1 cellular context compared by ENCODE assay signal in the genomic region with DNA sequence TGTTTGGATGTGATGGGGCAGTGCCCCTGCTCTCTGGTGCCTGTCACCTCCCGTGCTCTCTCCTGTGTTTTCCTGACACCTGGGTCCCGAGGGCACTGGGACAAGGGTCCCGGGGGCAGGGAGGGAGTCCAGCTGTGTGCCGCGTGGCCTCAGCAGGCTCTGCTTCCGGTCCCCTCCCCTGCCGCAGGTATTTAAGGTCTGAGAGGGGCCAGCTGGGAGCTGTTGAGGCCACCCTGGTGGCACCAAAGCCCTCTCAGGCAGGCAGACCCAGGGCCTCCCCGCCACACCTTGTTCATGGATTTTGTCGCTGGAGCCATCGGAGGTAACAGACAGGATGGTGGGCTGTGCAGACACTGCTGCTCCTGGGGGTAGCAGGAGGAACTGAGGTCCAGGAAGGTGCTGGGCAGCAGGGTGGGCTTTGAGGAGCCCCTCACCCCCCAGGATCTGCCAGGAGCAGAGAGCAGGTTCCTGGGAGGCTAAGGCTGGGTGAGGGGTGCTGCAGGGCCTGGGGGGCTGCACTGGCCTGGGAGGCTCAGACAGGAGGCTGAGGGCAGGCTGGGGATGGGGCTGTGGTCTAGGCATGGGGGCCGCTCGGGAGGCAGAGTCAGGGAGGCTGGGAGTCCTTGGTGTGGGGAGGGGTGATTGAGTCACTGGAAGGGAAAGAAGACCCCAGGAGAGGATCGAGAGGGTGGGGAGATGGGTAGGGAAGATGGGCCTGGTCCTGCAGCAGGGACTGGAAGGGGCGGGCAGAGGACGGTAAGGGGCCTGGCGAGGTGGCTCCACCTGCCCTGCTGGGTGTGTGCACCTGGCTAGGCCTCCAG.
TF ChIP-seq lines count a peak whose summit lies in the region.

Gene SLC25A47 (plus strand): TSS at position 219 of the 821 bp plus-strand sequence. CDS start 76 bp downstream, at position 295.

TF ChIP-seq in HepG2, 621 proteins besides CTCF, POLR2A, EP300 and RAD21 (continued from another document and continues in another):
- TF ChIP-seq, protein P1, sequence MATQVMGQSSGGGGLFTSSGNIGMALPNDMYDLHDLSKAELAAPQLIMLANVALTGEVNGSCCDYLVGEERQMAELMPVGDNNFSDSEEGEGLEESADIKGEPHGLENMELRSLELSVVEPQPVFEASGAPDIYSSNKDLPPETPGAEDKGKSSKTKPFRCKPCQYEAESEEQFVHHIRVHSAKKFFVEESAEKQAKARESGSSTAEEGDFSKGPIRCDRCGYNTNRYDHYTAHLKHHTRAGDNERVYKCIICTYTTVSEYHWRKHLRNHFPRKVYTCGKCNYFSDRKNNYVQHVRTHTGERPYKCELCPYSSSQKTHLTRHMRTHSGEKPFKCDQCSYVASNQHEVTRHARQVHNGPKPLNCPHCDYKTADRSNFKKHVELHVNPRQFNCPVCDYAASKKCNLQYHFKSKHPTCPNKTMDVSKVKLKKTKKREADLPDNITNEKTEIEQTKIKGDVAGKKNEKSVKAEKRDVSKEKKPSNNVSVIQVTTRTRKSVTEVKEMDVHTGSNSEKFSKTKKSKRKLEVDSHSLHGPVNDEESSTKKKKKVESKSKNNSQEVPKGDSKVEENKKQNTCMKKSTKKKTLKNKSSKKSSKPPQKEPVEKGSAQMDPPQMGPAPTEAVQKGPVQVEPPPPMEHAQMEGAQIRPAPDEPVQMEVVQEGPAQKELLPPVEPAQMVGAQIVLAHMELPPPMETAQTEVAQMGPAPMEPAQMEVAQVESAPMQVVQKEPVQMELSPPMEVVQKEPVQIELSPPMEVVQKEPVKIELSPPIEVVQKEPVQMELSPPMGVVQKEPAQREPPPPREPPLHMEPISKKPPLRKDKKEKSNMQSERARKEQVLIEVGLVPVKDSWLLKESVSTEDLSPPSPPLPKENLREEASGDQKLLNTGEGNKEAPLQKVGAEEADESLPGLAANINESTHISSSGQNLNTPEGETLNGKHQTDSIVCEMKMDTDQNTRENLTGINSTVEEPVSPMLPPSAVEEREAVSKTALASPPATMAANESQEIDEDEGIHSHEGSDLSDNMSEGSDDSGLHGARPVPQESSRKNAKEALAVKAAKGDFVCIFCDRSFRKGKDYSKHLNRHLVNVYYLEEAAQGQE (IDR thresholded peaks at IDR 0.05; ENCODE audit: borderline replicate concordance in 1 of 2, low read depth in 1 of 2, low read length in 2 of 2) = no peak
- TF ChIP-seq, protein P2, sequence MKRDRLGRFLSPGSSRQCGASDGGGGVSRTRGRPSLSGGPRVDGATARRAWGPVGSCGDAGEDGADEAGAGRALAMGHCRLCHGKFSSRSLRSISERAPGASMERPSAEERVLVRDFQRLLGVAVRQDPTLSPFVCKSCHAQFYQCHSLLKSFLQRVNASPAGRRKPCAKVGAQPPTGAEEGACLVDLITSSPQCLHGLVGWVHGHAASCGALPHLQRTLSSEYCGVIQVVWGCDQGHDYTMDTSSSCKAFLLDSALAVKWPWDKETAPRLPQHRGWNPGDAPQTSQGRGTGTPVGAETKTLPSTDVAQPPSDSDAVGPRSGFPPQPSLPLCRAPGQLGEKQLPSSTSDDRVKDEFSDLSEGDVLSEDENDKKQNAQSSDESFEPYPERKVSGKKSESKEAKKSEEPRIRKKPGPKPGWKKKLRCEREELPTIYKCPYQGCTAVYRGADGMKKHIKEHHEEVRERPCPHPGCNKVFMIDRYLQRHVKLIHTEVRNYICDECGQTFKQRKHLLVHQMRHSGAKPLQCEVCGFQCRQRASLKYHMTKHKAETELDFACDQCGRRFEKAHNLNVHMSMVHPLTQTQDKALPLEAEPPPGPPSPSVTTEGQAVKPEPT (CRISPR knock-in tag; IDR thresholded peaks at IDR 0.05; ENCODE audit: low read depth) = 0 out of 2 replicates have a peak, but pooled peaks have one; percentile 66
- TF ChIP-seq ZNF230 (CRISPR knock-in tag; IDR thresholded peaks at IDR 0.05) (peak; percentile 59; the same call in 1 of the 2 replicates), SMAD9 (CRISPR knock-in tag; IDR thresholded peaks at IDR 0.05) (no peak), NFRKB (IDR thresholded peaks at IDR 0.05) (no peak), ZNF225 (CRISPR knock-in tag; IDR thresholded peaks at IDR 0.05) (no peak), HNRNPK (IDR thresholded peaks at IDR 0.05; ENCODE audit: low read depth, low read length, poor library complexity, severe bottlenecking) (no peak), RXRA (CRISPR knock-in tag; IDR thresholded peaks at IDR 0.05) (peak; percentile 94), PBX2 (CRISPR knock-in tag; IDR thresholded peaks at IDR 0.05) (no peak), REL (CRISPR knock-in tag; conservative IDR thresholded peaks at IDR 0.05) (no peak), ZUFSP (CRISPR knock-in tag; IDR thresholded peaks at IDR 0.05; ENCODE audit: borderline replicate concordance) (no peak), POLR2G (IDR thresholded peaks at IDR 0.05; ENCODE audit: low read depth, low read length) (no peak), MXD1 (CRISPR knock-in tag; IDR thresholded peaks at IDR 0.05) (no peak), KDM5B (CRISPR knock-in tag; IDR thresholded peaks at IDR 0.05; ENCODE audit: borderline replicate concordance) (peak; percentile 27; the same call in 1 of the 2 replicates), PCBP1 (IDR thresholded peaks at IDR 0.05; ENCODE audit: borderline replicate concordance, low read depth, low read length) (peak; percentile 24; the same call in 1 of the 2 replicates), RELA (CRISPR knock-in tag; IDR thresholded peaks at IDR 0.05) (no peak), TBP (CRISPR knock-in tag; IDR thresholded peaks at IDR 0.05) (no peak), NR2F6 (IDR thresholded peaks at IDR 0.05) (peak; percentile 49; the same call in 1 of the 2 replicates), NR2F6 (CRISPR knock-in tag; IDR thresholded peaks at IDR 0.05) (peak; percentile 80; the same call in 1 of the 2 replicates), AGO2 (optimal IDR thresholded peaks at IDR 0.05; ENCODE audit: low read depth, low read length) (no peak), PAF1 (CRISPR knock-in tag; IDR thresholded peaks at IDR 0.05) (no peak), ZFX (CRISPR knock-in tag; IDR thresholded peaks at IDR 0.05; ENCODE audit: low read depth) (peak; percentile 31; the same call in 1 of the 2 replicates), TP53 (CRISPR knock-in tag; conservative IDR thresholded peaks at IDR 0.05) (no peak), ZNF451 (CRISPR knock-in tag; IDR thresholded peaks at IDR 0.05) (0 out of 2 replicates have a peak, but pooled peaks have one; percentile 12), CEBPG (CRISPR knock-in tag; IDR thresholded peaks at IDR 0.05) (no peak)
- TF ChIP-seq, protein P3, sequence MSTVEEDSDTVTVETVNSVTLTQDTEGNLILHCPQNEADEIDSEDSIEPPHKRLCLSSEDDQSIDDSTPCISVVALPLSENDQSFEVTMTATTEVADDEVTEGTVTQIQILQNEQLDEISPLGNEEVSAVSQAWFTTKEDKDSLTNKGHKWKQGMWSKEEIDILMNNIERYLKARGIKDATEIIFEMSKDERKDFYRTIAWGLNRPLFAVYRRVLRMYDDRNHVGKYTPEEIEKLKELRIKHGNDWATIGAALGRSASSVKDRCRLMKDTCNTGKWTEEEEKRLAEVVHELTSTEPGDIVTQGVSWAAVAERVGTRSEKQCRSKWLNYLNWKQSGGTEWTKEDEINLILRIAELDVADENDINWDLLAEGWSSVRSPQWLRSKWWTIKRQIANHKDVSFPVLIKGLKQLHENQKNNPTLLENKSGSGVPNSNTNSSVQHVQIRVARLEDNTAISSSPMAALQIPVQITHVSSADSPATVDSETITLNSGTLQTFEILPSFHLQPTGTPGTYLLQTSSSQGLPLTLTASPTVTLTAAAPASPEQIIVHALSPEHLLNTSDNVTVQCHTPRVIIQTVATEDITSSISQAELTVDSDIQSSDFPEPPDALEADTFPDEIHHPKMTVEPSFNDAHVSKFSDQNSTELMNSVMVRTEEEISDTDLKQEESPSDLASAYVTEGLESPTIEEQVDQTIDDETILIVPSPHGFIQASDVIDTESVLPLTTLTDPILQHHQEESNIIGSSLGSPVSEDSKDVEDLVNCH (CRISPR knock-in tag; IDR thresholded peaks at IDR 0.05) = 0 out of 2 replicates have a peak, but pooled peaks have one; percentile 32
- TF ChIP-seq, protein P4, sequence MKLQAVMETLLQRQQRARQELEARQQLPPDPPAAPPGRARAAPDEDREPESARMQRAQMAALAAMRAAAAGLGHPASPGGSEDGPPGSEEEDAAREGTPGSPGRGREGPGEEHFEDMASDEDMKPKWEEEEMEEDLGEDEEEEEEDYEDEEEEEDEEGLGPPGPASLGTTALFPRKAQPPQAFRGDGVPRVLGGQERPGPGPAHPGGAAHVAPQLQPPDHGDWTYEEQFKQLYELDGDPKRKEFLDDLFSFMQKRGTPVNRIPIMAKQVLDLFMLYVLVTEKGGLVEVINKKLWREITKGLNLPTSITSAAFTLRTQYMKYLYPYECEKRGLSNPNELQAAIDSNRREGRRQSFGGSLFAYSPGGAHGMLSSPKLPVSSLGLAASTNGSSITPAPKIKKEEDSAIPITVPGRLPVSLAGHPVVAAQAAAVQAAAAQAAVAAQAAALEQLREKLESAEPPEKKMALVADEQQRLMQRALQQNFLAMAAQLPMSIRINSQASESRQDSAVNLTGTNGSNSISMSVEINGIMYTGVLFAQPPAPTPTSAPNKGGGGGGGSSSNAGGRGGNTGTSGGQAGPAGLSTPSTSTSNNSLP (IDR thresholded peaks at IDR 0.05; ENCODE audit: low read depth, low read length) = no peak
- TF ChIP-seq, protein P5, sequence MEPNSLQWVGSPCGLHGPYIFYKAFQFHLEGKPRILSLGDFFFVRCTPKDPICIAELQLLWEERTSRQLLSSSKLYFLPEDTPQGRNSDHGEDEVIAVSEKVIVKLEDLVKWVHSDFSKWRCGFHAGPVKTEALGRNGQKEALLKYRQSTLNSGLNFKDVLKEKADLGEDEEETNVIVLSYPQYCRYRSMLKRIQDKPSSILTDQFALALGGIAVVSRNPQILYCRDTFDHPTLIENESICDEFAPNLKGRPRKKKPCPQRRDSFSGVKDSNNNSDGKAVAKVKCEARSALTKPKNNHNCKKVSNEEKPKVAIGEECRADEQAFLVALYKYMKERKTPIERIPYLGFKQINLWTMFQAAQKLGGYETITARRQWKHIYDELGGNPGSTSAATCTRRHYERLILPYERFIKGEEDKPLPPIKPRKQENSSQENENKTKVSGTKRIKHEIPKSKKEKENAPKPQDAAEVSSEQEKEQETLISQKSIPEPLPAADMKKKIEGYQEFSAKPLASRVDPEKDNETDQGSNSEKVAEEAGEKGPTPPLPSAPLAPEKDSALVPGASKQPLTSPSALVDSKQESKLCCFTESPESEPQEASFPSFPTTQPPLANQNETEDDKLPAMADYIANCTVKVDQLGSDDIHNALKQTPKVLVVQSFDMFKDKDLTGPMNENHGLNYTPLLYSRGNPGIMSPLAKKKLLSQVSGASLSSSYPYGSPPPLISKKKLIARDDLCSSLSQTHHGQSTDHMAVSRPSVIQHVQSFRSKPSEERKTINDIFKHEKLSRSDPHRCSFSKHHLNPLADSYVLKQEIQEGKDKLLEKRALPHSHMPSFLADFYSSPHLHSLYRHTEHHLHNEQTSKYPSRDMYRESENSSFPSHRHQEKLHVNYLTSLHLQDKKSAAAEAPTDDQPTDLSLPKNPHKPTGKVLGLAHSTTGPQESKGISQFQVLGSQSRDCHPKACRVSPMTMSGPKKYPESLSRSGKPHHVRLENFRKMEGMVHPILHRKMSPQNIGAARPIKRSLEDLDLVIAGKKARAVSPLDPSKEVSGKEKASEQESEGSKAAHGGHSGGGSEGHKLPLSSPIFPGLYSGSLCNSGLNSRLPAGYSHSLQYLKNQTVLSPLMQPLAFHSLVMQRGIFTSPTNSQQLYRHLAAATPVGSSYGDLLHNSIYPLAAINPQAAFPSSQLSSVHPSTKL (CRISPR knock-in tag; IDR thresholded peaks at IDR 0.05) = peak; percentile 47; the same call in 1 of the 2 replicates
- TF ChIP-seq, protein P6, sequence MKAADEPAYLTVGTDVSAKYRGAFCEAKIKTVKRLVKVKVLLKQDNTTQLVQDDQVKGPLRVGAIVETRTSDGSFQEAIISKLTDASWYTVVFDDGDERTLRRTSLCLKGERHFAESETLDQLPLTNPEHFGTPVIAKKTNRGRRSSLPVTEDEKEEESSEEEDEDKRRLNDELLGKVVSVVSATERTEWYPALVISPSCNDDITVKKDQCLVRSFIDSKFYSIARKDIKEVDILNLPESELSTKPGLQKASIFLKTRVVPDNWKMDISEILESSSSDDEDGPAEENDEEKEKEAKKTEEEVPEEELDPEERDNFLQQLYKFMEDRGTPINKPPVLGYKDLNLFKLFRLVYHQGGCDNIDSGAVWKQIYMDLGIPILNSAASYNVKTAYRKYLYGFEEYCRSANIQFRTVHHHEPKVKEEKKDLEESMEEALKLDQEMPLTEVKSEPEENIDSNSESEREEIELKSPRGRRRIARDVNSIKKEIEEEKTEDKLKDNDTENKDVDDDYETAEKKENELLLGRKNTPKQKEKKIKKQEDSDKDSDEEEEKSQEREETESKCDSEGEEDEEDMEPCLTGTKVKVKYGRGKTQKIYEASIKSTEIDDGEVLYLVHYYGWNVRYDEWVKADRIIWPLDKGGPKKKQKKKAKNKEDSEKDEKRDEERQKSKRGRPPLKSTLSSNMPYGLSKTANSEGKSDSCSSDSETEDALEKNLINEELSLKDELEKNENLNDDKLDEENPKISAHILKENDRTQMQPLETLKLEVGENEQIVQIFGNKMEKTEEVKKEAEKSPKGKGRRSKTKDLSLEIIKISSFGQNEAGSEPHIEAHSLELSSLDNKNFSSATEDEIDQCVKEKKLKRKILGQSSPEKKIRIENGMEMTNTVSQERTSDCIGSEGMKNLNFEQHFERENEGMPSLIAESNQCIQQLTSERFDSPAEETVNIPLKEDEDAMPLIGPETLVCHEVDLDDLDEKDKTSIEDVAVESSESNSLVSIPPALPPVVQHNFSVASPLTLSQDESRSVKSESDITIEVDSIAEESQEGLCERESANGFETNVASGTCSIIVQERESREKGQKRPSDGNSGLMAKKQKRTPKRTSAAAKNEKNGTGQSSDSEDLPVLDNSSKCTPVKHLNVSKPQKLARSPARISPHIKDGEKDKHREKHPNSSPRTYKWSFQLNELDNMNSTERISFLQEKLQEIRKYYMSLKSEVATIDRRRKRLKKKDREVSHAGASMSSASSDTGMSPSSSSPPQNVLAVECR (CRISPR knock-in tag; IDR thresholded peaks at IDR 0.05; ENCODE audit: borderline replicate concordance) = peak; percentile 58
